Comparison of ENCODE assay signal across 7 cellular contexts in the genomic region with DNA sequence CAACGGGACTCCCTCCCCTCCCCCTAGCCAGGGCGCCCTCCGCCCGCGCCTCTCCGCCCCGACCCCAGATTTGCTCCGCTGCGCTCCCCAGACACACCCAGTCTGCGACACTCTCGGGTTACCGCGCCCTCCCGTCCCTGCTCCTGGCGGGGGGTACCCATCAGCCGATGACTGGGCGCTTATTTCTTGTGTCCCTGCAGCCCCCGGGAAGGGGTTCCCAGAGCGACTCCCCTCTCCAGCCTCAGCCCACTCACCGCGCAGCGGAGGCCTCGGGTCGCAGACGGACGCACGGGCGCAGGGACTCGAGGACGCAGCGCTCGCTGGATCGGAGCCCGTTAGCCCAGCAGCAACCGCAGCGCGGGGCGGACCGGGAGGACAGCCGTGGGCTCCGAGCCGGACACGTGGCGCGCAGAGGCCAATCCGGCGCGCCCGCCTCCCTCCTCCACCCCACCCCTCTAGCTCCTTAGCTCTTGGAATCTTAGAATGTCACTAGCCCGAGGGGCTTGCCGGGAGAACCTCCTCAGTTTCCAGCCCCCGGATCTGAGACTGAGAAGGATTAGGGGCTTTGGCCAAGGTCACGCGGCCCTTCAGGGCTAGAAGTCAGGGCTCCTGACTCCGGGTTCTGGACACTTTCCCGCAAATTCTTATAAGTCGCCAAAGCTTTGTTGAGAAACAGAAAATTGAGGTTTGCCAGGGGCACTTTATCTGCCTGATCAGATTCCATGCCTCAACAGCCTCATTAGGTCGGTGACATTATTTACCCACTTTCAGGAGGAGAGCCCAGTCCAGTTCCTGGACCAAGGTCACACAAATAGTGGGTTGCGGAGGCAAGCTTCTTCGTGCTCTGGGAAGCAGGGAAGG. TPM values are rescaled to one million over a fixed set of nuclear protein-coding genes. Genes with fewer than 3 reads are reported as not detected.
DNase-seq lines count a peak whose midpoint lies in the region; ATAC-seq, FAIRE-seq and TF ChIP-seq lines count a peak whose summit lies in the region.

ANXA6 (minus strand) TSS at position 354 of the 861 bp plus-strand sequence. CDS start 9,878 bp downstream, outside the sequence.

- H3K36me3 Mint-ChIP-seq in activated B cell treated with CpG ODN at 0.5 μM for 24 hours (ENCODE audit: low read depth), result peaks cover 18% of the 10 kb centered on the region

- peaks cover 77% of the 10 kb centered on the region for H3K4me1 Mint-ChIP-seq in activated B cell treated with CpG ODN at 0.5 μM for 24 hours

- POLR2A ChIA-PET in activated B cell treated with CpG ODN at 0.5 μM for 24 hours (lab: Charles Lee), result interaction anchor here (0.7 to 9.1 kb wide), 20 partner anchors 9 to 106 kb away, joined by 3 to 92 read pairs (median 4); partner anchors contain the start of genes GM2A and TNIP1

- TF ChIP-seq CTCF in GM13977 (IDR thresholded peaks at IDR 0.05; ENCODE audit: extremely low read depth, insufficient read depth, missing control alignments), result no peak
- no peak for TF ChIP-seq CTCF in activated B cell treated with CpG ODN at 0.5 μM for 24 hours (IDR thresholded peaks at IDR 0.05)
- TF ChIP-seq CTCF in kidney (IDR thresholded peaks at IDR 0.05; ENCODE audit: borderline replicate concordance, extremely low read depth, insufficient read depth), result peak; percentile 12

- FAIRE-seq in kidney (lab: Jason Lieb, UNC), result no peak

- CTCF ChIA-PET in activated B cell treated with CpG ODN at 0.5 μM for 24 hours (lab: Charles Lee), result interaction anchor here (0.7 to 13.6 kb wide), 8 partner anchors 9 to 148 kb away, joined by 3 to 128 read pairs (median 4); partner anchors contain the start of gene GM2A

- in situ Hi-C loops in GM13977 (cut with MboI; ENCODE audit: low pct_unique_long_range_greater_than_20kb, low sequenced_read_pairs, unreplicated experiment), result no loop called here

- peak; percentile 58 for ATAC-seq in HG02678 (IDR thresholded peaks at IDR 0.05; ENCODE audit: unreplicated experiment)
- peak; percentile 72 for ATAC-seq in activated B cell treated with CpG ODN at 0.5 μM for 24 hours (ENCODE audit: low read depth)

- intact Hi-C loops in activated B cell treated with CpG ODN at 0.5 μM for 24 hours (cut with micrococcal nuclease) (loop anchor here (1.0 to 5.0 kb wide), 5 partner anchors 8 to 745 kb away; partner anchors contain the start of genes CD74 and RBM22), kidney (cut with DNase I) (no loop called here)

- H3K27ac Mint-ChIP-seq in activated B cell treated with CpG ODN at 0.5 μM for 24 hours, result peak within 1 kb of the TSS; percentile 94

- no peaks in the 10 kb centered on the region for H3K36me3 ChIP-seq in kidney (ENCODE audit: control insufficient read depth in 1 of 2, insufficient read depth in 2 of 2, low read length in 2 of 2)

- H3K4me3 ChIP-seq in kidney (ENCODE audit: low read length in 2 of 2), result peak within 1 kb of the TSS; percentile 64 to 78

- H3K9ac ChIP-seq in kidney (ENCODE audit: low read length in 2 of 2), result peak within 1 kb of the TSS; percentile 72 to 91

- no peaks in the 10 kb centered on the region for H3K9me3 ChIP-seq in kidney (ENCODE audit: control insufficient read depth in 1 of 2, low read length in 2 of 2)

- H3K27ac ChIP-seq in kidney (ENCODE audit: low read depth in 2 of 2, low read length in 2 of 2), result peak within 1 kb of the TSS; percentile 77 to 90

- peaks cover 18 to 22% of the 10 kb centered on the region in 2 donors for H3K4me1 ChIP-seq in kidney (ENCODE audit: control insufficient read depth in 1 of 2, insufficient read depth in 1 of 2, low read depth in 1 of 2, low read length in 2 of 2)

- no peaks in the 10 kb centered on the region for H3K9me3 Mint-ChIP-seq in activated B cell treated with CpG ODN at 0.5 μM for 24 hours

- no peaks in the 10 kb centered on the region for H3K27me3 Mint-ChIP-seq in activated B cell treated with CpG ODN at 0.5 μM for 24 hours

- H3K4me3 Mint-ChIP-seq in activated B cell treated with CpG ODN at 0.5 μM for 24 hours, result peak within 1 kb of the TSS; percentile 91

- peak; percentile 78 for DNase-seq in GM13977 (ENCODE audit: low spot score)
- DNase-seq in NCI-H2029 treated with DMSO at 0.1 percent for 48 hours (lab: John Stamatoyannopoulos, UW), result peak; percentile 24
- DNase-seq in activated B cell treated with CpG ODN at 0.5 μM for 24 hours, result peak; percentile 62
- DNase-seq in cerebellum (ENCODE audit: low spot score), result peak; percentile 95
- DNase-seq in kidney, result peak; percentile 96
- DNase-seq in stimulated activated CD4-positive, alpha-beta T cell treated with anti-CD3 and anti-CD28 coated beads, Interleukin-12 subunit alpha, Interleukin-12 subunit beta, amount 100 ng/mL, for 4 hours, result peak; percentile 64

RNA-seq across cellular contexts. Expression of gene ANXA6, which starts in this region (rescaled TPM):
- total RNA-seq in activated B cell treated with CpG ODN at 0.5 μM for 24 hours (367 and 379 TPM in 2 replicates), cerebellum (80.7 TPM), kidney (107 TPM)
- polyA plus RNA-seq in kidney (ENCODE audit: insufficient read depth, low read depth, low replicate concordance), result 183 TPM

Comparison
In these comparisons a context has a peak if more than half of its experiments do, and no peak if none do; other contexts are left out.
1. Peak in every context shown above with its lines: DNase-seq, ATAC-seq, H3K4me3 ChIP-seq and H3K27ac ChIP-seq.
2. DNase-seq: peak in every context shown above with its lines; median percentile 96 in kidney; 95 in cerebellum; 78 in GM13977; 64 in stimulated activated CD4-positive, alpha-beta T cell treated with anti-CD3 and anti-CD28 coated beads, Interleukin-12 subunit alpha, Interleukin-12 subunit beta, amount 100 ng/mL, for 4 hours; 62 in activated B cell treated with CpG ODN at 0.5 μM for 24 hours; 24 in NCI-H2029 treated with DMSO at 0.1 percent for 48 hours.